In the genomic region with DNA sequence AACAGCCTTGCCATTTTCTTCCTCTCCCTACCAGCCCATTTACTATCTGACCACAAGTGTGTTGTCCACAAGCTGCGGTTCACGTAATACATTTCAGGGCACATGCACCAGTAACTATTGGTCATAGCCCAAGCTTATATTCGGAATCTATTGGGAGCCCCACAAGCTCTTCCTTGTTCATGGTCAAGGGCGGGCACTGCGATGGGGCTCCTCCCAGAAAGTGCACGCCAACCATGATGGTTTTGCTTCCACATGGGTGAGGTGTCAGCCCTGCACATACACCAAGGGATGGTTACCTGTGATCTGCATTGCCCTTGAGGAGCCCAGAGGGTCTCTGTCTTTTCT, we compare ENCODE assay signal across 11 cellular contexts. TPM values are rescaled to one million over a fixed set of nuclear protein-coding genes. Genes with fewer than 3 reads are reported as not detected.
DNase-seq lines count a peak whose midpoint lies in the region; ATAC-seq and TF ChIP-seq lines count a peak whose summit lies in the region.
"Had no signal": no experiment of that assay in that cellular context is flagged by ENCODE, and none has a peak within 500 bp of the region (broad histone marks: within the 10 kb centered on the region; RNA-seq: fewer than 3 reads in every experiment).

No MANE protein-coding gene starts in this region.

- no peak overlapping the region for H3K4me3 ChIP-seq in HCT116 (replicated peaks in 1 of 2; ENCODE audit: low read depth in 1 of 2, low read length in 2 of 2)

- peaks cover 55 to 57% of the 10 kb centered on the region in 2 experiments for H3K4me1 ChIP-seq in HCT116 (ENCODE audit: control insufficient read depth in 1 of 2, insufficient read depth in 2 of 2, low read length in 2 of 2)

- POLR2A ChIA-PET in HCT116 (lab: Charles Lee) = interaction anchor here (0.6 to 1.8 kb wide), 4 partner anchors 21 to 46 kb away, joined by 3 to 18 read pairs (median 5); partner anchors contain the start of genes MED24 and NR1D1

- intact Hi-C loops in HCT116 (cut with micrococcal nuclease) = no loop called here

- no peak overlapping the region for H2AFZ ChIP-seq in HCT116 (ENCODE audit: low read depth, low read length, poor library complexity, severe bottlenecking)

- peak overlapping the region in 4 of 5 experiments; percentile 67 to 78 (median 72) for H3K4me3 Mint-ChIP-seq in brain
- no peak overlapping the region for H3K4me3 Mint-ChIP-seq in stimulated activated effector memory CD8-positive, alpha-beta T cell treated with anti-CD3 and anti-CD28 coated beads, Interleukin-12 subunit alpha, Interleukin-12 subunit beta, amount 100 ng/mL, for 72 hours
- H3K4me3 Mint-ChIP-seq: neural crest cell had no signal

- TF ChIP-seq RAD21 in HCT116 (IDR thresholded peaks at IDR 0.05; ENCODE audit: low read depth) = no peak

- RAD21 ChIA-PET in HCT116 (lab: Charles Lee; ENCODE audit: low non-redundant PET in 1 of 2, low total read pairs in 2 of 2, uncharacterized antibody in 2 of 2, unreplicated experiment in 2 of 2) = interaction anchor here in 1 of 2 experiments (1.4 kb wide), 1 partner anchor 39 kb away, joined by 6 read pairs; no protein-coding TSS in a partner anchor

- H3K36me3 ChIP-seq in HCT116 (ENCODE audit: control insufficient read depth in 1 of 2, insufficient read depth in 2 of 2, low read length in 2 of 2) = no peaks in the 10 kb centered on the region

- H3K27me3 Mint-ChIP-seq in brain = peaks cover 3% of the 10 kb centered on the region

- no peaks in the 10 kb centered on the region for H3K9me2 ChIP-seq in HCT116 (ENCODE audit: insufficient read depth)

- CTCF ChIA-PET in HCT116 (lab: Charles Lee) = interaction anchor here (0.6 to 2.7 kb wide), 19 partner anchors 9 to 143 kb away, joined by 3 to 36 read pairs (median 5); partner anchors contain the start of genes MED24 and NR1D1

- no peak for ATAC-seq in HCT116
- no peak for ATAC-seq in stimulated activated effector memory CD8-positive, alpha-beta T cell treated with anti-CD3 and anti-CD28 coated beads, Interleukin-12 subunit alpha, Interleukin-12 subunit beta, amount 100 ng/mL, for 72 hours
- no peak for ATAC-seq in GM19452 (IDR thresholded peaks at IDR 0.05; ENCODE audit: unreplicated experiment)
- no peak for ATAC-seq in GM18909 (IDR thresholded peaks at IDR 0.05; ENCODE audit: poor library complexity, unreplicated experiment)

- peaks cover 78% of the 10 kb centered on the region for H3K4me1 Mint-ChIP-seq in brain
- H3K4me1 Mint-ChIP-seq in stimulated activated effector memory CD8-positive, alpha-beta T cell treated with anti-CD3 and anti-CD28 coated beads, Interleukin-12 subunit alpha, Interleukin-12 subunit beta, amount 100 ng/mL, for 72 hours = peaks cover 58% of the 10 kb centered on the region

- H3K9me3 Mint-ChIP-seq in brain = no peaks in the 10 kb centered on the region
- H3K9me3 Mint-ChIP-seq in stimulated activated effector memory CD8-positive, alpha-beta T cell treated with anti-CD3 and anti-CD28 coated beads, Interleukin-12 subunit alpha, Interleukin-12 subunit beta, amount 100 ng/mL, for 72 hours = no peaks in the 10 kb centered on the region
- H3K9me3 Mint-ChIP-seq: neural crest cell had no signal

- no peak for TF ChIP-seq CTCF in HCT116 (IDR thresholded peaks at IDR 0.05 in 2 of 3, conservative IDR thresholded peaks at IDR 0.05 in 1 of 3; ENCODE audit: borderline replicate concordance in 1 of 3, insufficient read depth in 1 of 3, low read depth in 2 of 3, low read length in 2 of 3)
- TF ChIP-seq CTCF in brain (conservative IDR thresholded peaks at IDR 0.05) = no peak

- DNase-seq in HCT116 (ENCODE audit: low read depth, low spot score) (no peak), AG08396 (ENCODE audit: low spot score) (no peak), NOMO-1 treated with DMSO at 0.1 percent for 48 hours (lab: John Stamatoyannopoulos, UW; ENCODE audit: unreplicated experiment) (no peak)
- no peak for DNase-seq in stimulated activated effector memory CD8-positive, alpha-beta T cell treated with anti-CD3 and anti-CD28 coated beads, Interleukin-12 subunit alpha, Interleukin-12 subunit beta, amount 100 ng/mL, for 72 hours (ENCODE audit: low spot score in 2 of 2)
- DNase-seq: foreskin keratinocyte, GOT3 had no signal

- no peaks in the 10 kb centered on the region for H3K27me3 ChIP-seq in HCT116 (ENCODE audit: insufficient read depth, low read length)
- no peaks in the 10 kb centered on the region for H3K27me3 ChIP-seq in layer of hippocampus (ENCODE audit: control insufficient read depth, insufficient read depth, low read length)
- H3K27me3 ChIP-seq: foreskin keratinocyte had no signal

- no peaks in the 10 kb centered on the region; the same call in 1 of the 2 replicates for H3K79me2 ChIP-seq in HCT116 (ENCODE audit: insufficient read depth, low read length)

- peak overlapping the region; percentile 57 for H3K4me2 ChIP-seq in HCT116 (ENCODE audit: low read length)

- H3K27ac Mint-ChIP-seq in brain = peak overlapping the region; percentile 87 to 99 (median 99)
- peak overlapping the region; percentile 54 for H3K27ac Mint-ChIP-seq in stimulated activated effector memory CD8-positive, alpha-beta T cell treated with anti-CD3 and anti-CD28 coated beads, Interleukin-12 subunit alpha, Interleukin-12 subunit beta, amount 100 ng/mL, for 72 hours

- BruUV-seq in HCT116 (replicated peaks; lab: Mats Ljungman, UMichigan) = no TSS peak

- H3K36me3 Mint-ChIP-seq in brain = peaks cover 31% of the 10 kb centered on the region
- H3K36me3 Mint-ChIP-seq in stimulated activated effector memory CD8-positive, alpha-beta T cell treated with anti-CD3 and anti-CD28 coated beads, Interleukin-12 subunit alpha, Interleukin-12 subunit beta, amount 100 ng/mL, for 72 hours = peaks cover 6% of the 10 kb centered on the region

- no peak overlapping the region for H3K9ac ChIP-seq in HCT116 (ENCODE audit: low read length)

- no peaks in the 10 kb centered on the region for H3K9me3 ChIP-seq in HCT116 (ENCODE audit: control insufficient read depth in 1 of 2, insufficient read depth in 1 of 2, low read depth in 1 of 2, low read length in 2 of 2)

- no peaks in the 10 kb centered on the region for H4K20me1 ChIP-seq in HCT116 (ENCODE audit: insufficient read depth)

- H3K27ac ChIP-seq in HCT116 (ENCODE audit: low read depth, low read length) (peak overlapping the region; percentile 52; the same call in 1 of the 2 replicates), layer of hippocampus (ENCODE audit: low read depth, low read length) (peak overlapping the region; percentile 100)
- H3K27ac ChIP-seq: foreskin keratinocyte had no signal

- no peak for TF ChIP-seq POLR2A in HCT116 (IDR thresholded peaks at IDR 0.05; ENCODE audit: borderline replicate concordance, extremely low read depth, insufficient read depth, insufficient read length)

TF ChIP-seq in HCT116, 20 proteins besides CTCF, POLR2A, EP300 and RAD21 (continues in another document):
- TF ChIP-seq ATF3 (IDR thresholded peaks at IDR 0.05) (no peak), CEBPB (IDR thresholded peaks at IDR 0.05; ENCODE audit: low read depth) (no peak), ZNF274 (IDR thresholded peaks at IDR 0.05; ENCODE audit: low read depth, low read length) (no peak), FOSL1 (IDR thresholded peaks at IDR 0.05; ENCODE audit: low read depth) (no peak), JUND (IDR thresholded peaks at IDR 0.05) (no peak), CBX3 (IDR thresholded peaks at IDR 0.05; ENCODE audit: low read depth) (no peak), ZFX (IDR thresholded peaks at IDR 0.05) (no peak), EZH2 (IDR thresholded peaks at IDR 0.05) (no peak), YY1 (IDR thresholded peaks at IDR 0.05; ENCODE audit: extremely low read depth, insufficient replicate concordance, low read depth, low read length) (no peak), ELF1 (IDR thresholded peaks at IDR 0.05; ENCODE audit: borderline replicate concordance, low read depth) (no peak), EZH2phosphoT487 (IDR thresholded peaks at IDR 0.05; ENCODE audit: borderline replicate concordance) (no peak)
- TF ChIP-seq, protein P1, sequence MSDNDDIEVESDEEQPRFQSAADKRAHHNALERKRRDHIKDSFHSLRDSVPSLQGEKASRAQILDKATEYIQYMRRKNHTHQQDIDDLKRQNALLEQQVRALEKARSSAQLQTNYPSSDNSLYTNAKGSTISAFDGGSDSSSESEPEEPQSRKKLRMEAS (IDR thresholded peaks at IDR 0.05) = no peak

RNA-seq across cellular contexts. Expression of gene THRA, which starts 12.1 kb away (rescaled TPM):
- total RNA-seq in HCT116 (2021; ENCODE audit: unreplicated experiment) = 23.3 TPM
- 20.3 and 21.1 TPM in 2 replicates for polyA plus RNA-seq in HCT116 (2012)
- 176 TPM for polyA plus RNA-seq in brain (ENCODE audit: insufficient read depth, low read depth, low replicate concordance)

RNA-seq across cellular contexts. Expression of gene MED24, which starts 20.6 kb away (rescaled TPM):
- total RNA-seq in HCT116 (2021; ENCODE audit: unreplicated experiment) = 92.1 TPM
- 68.9 and 90.5 TPM in 2 replicates for polyA plus RNA-seq in HCT116 (2012)
- polyA plus RNA-seq in brain (ENCODE audit: insufficient read depth, low read depth, low replicate concordance) = 95.0 TPM

RNA-seq across cellular contexts. Expression of gene NR1D1, which starts 25.5 kb away (rescaled TPM):
- total RNA-seq in HCT116 (2021; ENCODE audit: unreplicated experiment) = 63.7 TPM
- 104 and 122 TPM in 2 replicates for polyA plus RNA-seq in HCT116 (2012)
- 43.8 TPM for polyA plus RNA-seq in brain (ENCODE audit: insufficient read depth, low read depth, low replicate concordance)

RNA-seq across cellular contexts. Expression of gene MSL1, which starts 46.9 kb away (rescaled TPM):
- total RNA-seq in HCT116 (2021; ENCODE audit: unreplicated experiment) = 67.2 TPM
- 26.8 and 36.5 TPM in 2 replicates for polyA plus RNA-seq in HCT116 (2012)
- polyA plus RNA-seq in brain (ENCODE audit: insufficient read depth, low read depth, low replicate concordance) = 94.4 TPM

RNA-seq across cellular contexts. Expression of gene CSF3, which starts 59.6 kb away (rescaled TPM):
- not detected for total RNA-seq in HCT116 (2021; ENCODE audit: unreplicated experiment)
- not detected in 2 replicates for polyA plus RNA-seq in HCT116 (2012)
- polyA plus RNA-seq in brain (ENCODE audit: insufficient read depth, low read depth, low replicate concordance) = 0.25 TPM
- total RNA-seq: neural crest cell had no signal
